Comparison of ENCODE assay signal across 8 cellular contexts in genomic region chr4:170497105-170497504, GRCh38.
A peak's percentile ranks its signal among the peaks of the same experiment; 100 is the strongest.
DNase-seq lines count a peak whose midpoint lies in the region; ATAC-seq, FAIRE-seq and TF ChIP-seq lines count a peak whose summit lies in the region.

No MANE protein-coding gene starts in this region.

- no peak for DNase-seq in HepG2 (ENCODE audit: low spot score)
- DNase-seq in right lobe of liver: no peak
- DNase-seq in SK-N-MC (ENCODE audit: low read depth, low spot score): no peak
- peak; percentile 30 for DNase-seq in kidney tubule cell (ENCODE audit: low spot score)
- DNase-seq in DMS 273 treated with DMSO at 0.1 percent for 48 hours (lab: John Stamatoyannopoulos, UW): no peak

- H3K27me3 ChIP-seq in HepG2 (ENCODE audit: control insufficient read depth in 1 of 2, insufficient read depth in 2 of 2, low read length in 2 of 2) (no peaks in the 10 kb centered on the region; a peak in 1 of 5 replicates), right lobe of liver (no peaks in the 10 kb centered on the region)

- POLR2A ChIA-PET in HepG2 (lab: Yijun Ruan, JAX): no interaction called here

- H3K4me2 ChIP-seq in HepG2 (ENCODE audit: low read depth, low read length): peak overlapping the region; percentile 71

- TF ChIP-seq POLR2A in HepG2 (IDR thresholded peaks at IDR 0.05; ENCODE audit: insufficient read depth in 1 of 2, low read depth in 2 of 2, low read length in 2 of 2) (no peak), right lobe of liver (IDR thresholded peaks at IDR 0.05) (no peak)

- TF ChIP-seq RAD21 in HepG2 (CRISPR knock-in tag; IDR thresholded peaks at IDR 0.05): no peak

- H3K9me3 ChIP-seq in HepG2 (ENCODE audit: low read length) (peaks cover 3% of the 10 kb centered on the region; the same call in 1 of the 2 replicates), right lobe of liver (no peaks in the 10 kb centered on the region), SK-N-MC (ENCODE audit: low read depth, low read length) (no peaks in the 10 kb centered on the region)

- no peaks in the 10 kb centered on the region for H3K79me2 ChIP-seq in HepG2 (ENCODE audit: insufficient read depth, low read length)

- in situ Hi-C loops in HepG2 (cut with HindIII; ENCODE audit: extremely low pct_ligation_motif_present, low pct_unique_long_range_greater_than_20kb): no loop called here

- intact Hi-C loops in HepG2 (cut with micrococcal nuclease; ENCODE audit: unreplicated experiment) (no loop called here), right lobe of liver (cut with DNase I) (no loop called here)

- no peaks in the 10 kb centered on the region for H3K4me1 ChIP-seq in HepG2 (ENCODE audit: insufficient read depth, low read length)
- H3K4me1 ChIP-seq in right lobe of liver: no peaks in the 10 kb centered on the region

- H3K27ac ChIP-seq in HepG2 (ENCODE audit: extremely low read length, insufficient read depth, low read length) (no peak overlapping the region), right lobe of liver (no peak overlapping the region), SK-N-MC (no peak overlapping the region)

- no TSS peak for BruUV-seq in HepG2 (replicated peaks; lab: Mats Ljungman, UMichigan)

- H3K4me3 ChIP-seq in HepG2 (replicated peaks in 1 of 3; ENCODE audit: insufficient read depth in 1 of 3, low read depth in 2 of 3, low read length in 3 of 3) (peak overlapping the region in 2 of 3 experiments; percentile 26 to 40; a peak in 5 of 6 replicates), right lobe of liver (no peak overlapping the region), SK-N-MC (peak overlapping the region; percentile 68)

- CTCF ChIA-PET in HepG2 (lab: Yijun Ruan, JAX; ENCODE audit: low intra/inter-chr PET ratio, low total read pairs): no interaction called here

- FAIRE-seq in HepG2 (lab: Jason Lieb, UNC): no peak

- WGBS in HepG2 (ENCODE audit: low lambda C conversion rate): 8% methylated on average over 12 of the region's 12 CpGs
- WGBS in right lobe of liver (ENCODE audit: insufficient coverage, low coverage, low lambda C conversion rate, missing lambda C conversion rate): 27% methylated on average over 11 of the region's 12 CpGs

- no peak overlapping the region for H3K9ac ChIP-seq in HepG2 (ENCODE audit: insufficient read depth, low read depth, low read length)
- H3K9ac ChIP-seq in SK-N-MC (ENCODE audit: insufficient read length): no peak overlapping the region

- TF ChIP-seq EP300 in HepG2 (IDR thresholded peaks at IDR 0.05; ENCODE audit: low read depth in 2 of 2, low read length in 2 of 2): no peak
- no peak for TF ChIP-seq EP300 in HepG2 (CRISPR knock-in tag; IDR thresholded peaks at IDR 0.05; ENCODE audit: borderline replicate concordance)

- peak; percentile 83 for ATAC-seq in HepG2
- ATAC-seq in right lobe of liver: no peak
- ATAC-seq in HG03103 (IDR thresholded peaks at IDR 0.05; ENCODE audit: low read depth, unreplicated experiment): peak; percentile 80
- ATAC-seq in esophagus mucosa: no peak
- no peak for ATAC-seq in GM21515 (IDR thresholded peaks at IDR 0.05; ENCODE audit: unreplicated experiment)

- TF ChIP-seq CTCF in HepG2 (CRISPR knock-in tag; IDR thresholded peaks at IDR 0.05) (peak; percentile 33), right lobe of liver (IDR thresholded peaks at IDR 0.05) (no peak)

- no peaks in the 10 kb centered on the region for H4K20me1 ChIP-seq in HepG2 (ENCODE audit: insufficient read depth, low read length)

- H2AFZ ChIP-seq in HepG2 (ENCODE audit: low read length): peak overlapping the region; percentile 42

- H3K36me3 ChIP-seq in HepG2 (replicated peaks in 1 of 2; ENCODE audit: control insufficient read depth in 1 of 2, insufficient read depth in 2 of 2, low read length in 2 of 2): no peaks in the 10 kb centered on the region
- H3K36me3 ChIP-seq in right lobe of liver: no peaks in the 10 kb centered on the region
- no peaks in the 10 kb centered on the region for H3K36me3 ChIP-seq in SK-N-MC (ENCODE audit: insufficient read depth, low read length)

TF ChIP-seq in HepG2, 621 proteins besides CTCF, POLR2A, EP300 and RAD21:
- no peak for TF ChIP-seq ZNF724P (CRISPR knock-in tag; IDR thresholded peaks at IDR 0.05; ENCODE audit: borderline replicate concordance)
- no peak for TF ChIP-seq NR3C1 (CRISPR knock-in tag; IDR thresholded peaks at IDR 0.05)
- TF ChIP-seq ATF3 (CRISPR knock-in tag; IDR thresholded peaks at IDR 0.05): no peak
- no peak for TF ChIP-seq PRDM4 (CRISPR knock-in tag; IDR thresholded peaks at IDR 0.05; ENCODE audit: borderline replicate concordance)
- no peak for TF ChIP-seq ATRX (CRISPR knock-in tag; IDR thresholded peaks at IDR 0.05; ENCODE audit: borderline replicate concordance)
- TF ChIP-seq ZNF142 (CRISPR knock-in tag; IDR thresholded peaks at IDR 0.05): no peak
TF ChIP-seq in HepG2: peak in this region for 0.

Comparison
In these comparisons a context has a peak if more than half of its experiments do, and no peak if none do; other contexts are left out.
1. ATAC-seq: peak in HepG2 (single experiment) and HG03103 (single experiment); none in right lobe of liver (0 of 4), esophagus mucosa (single experiment) and GM21515 (single experiment).
2. H3K4me3 ChIP-seq: peak in HepG2 (2 of 3) and SK-N-MC (single experiment); none in right lobe of liver (0 of 3).